ENCODE assay signal across 8 cellular contexts in genomic region chr9:34637356-34638137, GRCh38. TPM values are rescaled to one million over a fixed set of nuclear protein-coding genes. Genes with fewer than 3 reads are reported as not detected.
A peak's percentile ranks its signal among the peaks of the same experiment; 100 is the strongest.
DNase-seq lines count a peak whose midpoint lies in the region; ATAC-seq and TF ChIP-seq lines count a peak whose summit lies in the region.

SIGMAR1 (minus strand) TSS chr9:34637787; CDS start chr9:34637697, 90 bp downstream.

- H3K27me3 ChIP-seq in adipocyte (replicated peaks; ENCODE audit: control insufficient read depth, insufficient read depth, low read length) (no peaks in the 10 kb centered on the region), cardiac muscle cell (no peaks in the 10 kb centered on the region), parathyroid adenoma (ENCODE audit: control insufficient read depth, insufficient read depth, low read length) (no peaks in the 10 kb centered on the region), tibial artery (no peaks in the 10 kb centered on the region)

- peaks cover 37% of the 10 kb centered on the region for H3K4me1 ChIP-seq in adipocyte (ENCODE audit: control insufficient read depth, insufficient read depth, low read length)
- H3K4me1 ChIP-seq in cardiac muscle cell (ENCODE audit: low read depth) = peaks cover 5% of the 10 kb centered on the region
- H3K4me1 ChIP-seq in parathyroid adenoma = peaks cover 5% of the 10 kb centered on the region
- peaks cover 0 to 29% (median 23%) of the 10 kb centered on the region in 4 donors for H3K4me1 ChIP-seq in tibial artery

- H3K36me3 ChIP-seq in adipocyte (ENCODE audit: control insufficient read depth, insufficient read depth, low read length, severe bottlenecking) = peaks cover 10% of the 10 kb centered on the region
- H3K36me3 ChIP-seq in cardiac muscle cell = peaks cover 3% of the 10 kb centered on the region
- no peaks in the 10 kb centered on the region for H3K36me3 ChIP-seq in parathyroid adenoma (ENCODE audit: control insufficient read depth, insufficient read depth, low read length)
- H3K36me3 ChIP-seq in tibial artery = peaks cover 0 to 7% (median 0%) of the 10 kb centered on the region in 3 donors

- TF ChIP-seq CTCF in GM12875 (IDR thresholded peaks at IDR 0.05; ENCODE audit: borderline replicate concordance, insufficient read depth, low read depth, low read length) (no peak), cardiac muscle cell (IDR thresholded peaks at IDR 0.05; ENCODE audit: low read depth, low read length) (no peak), parathyroid adenoma (IDR thresholded peaks at IDR 0.05) (no peak), tibial artery (IDR thresholded peaks at IDR 0.05) (peak in 1 of 2 experiments; percentile 25)

- H3K9me3 ChIP-seq in adipocyte (ENCODE audit: control insufficient read depth, low read length) (no peaks in the 10 kb centered on the region), cardiac muscle cell (ENCODE audit: low read depth) (no peaks in the 10 kb centered on the region), parathyroid adenoma (ENCODE audit: control insufficient read depth, low read length) (no peaks in the 10 kb centered on the region), tibial artery (no peaks in the 10 kb centered on the region)

- peak; percentile 92 for ATAC-seq in HG02763 (IDR thresholded peaks at IDR 0.05; ENCODE audit: unreplicated experiment)

- intact Hi-C loops in tibial artery (cut with DNase I; ENCODE audit: low total_unique reads) = no loop called here

- H2AFZ ChIP-seq in parathyroid adenoma = peak within 1 kb of the TSS; percentile 96

- H3K9ac ChIP-seq in adipocyte (ENCODE audit: low read length) = peak within 1 kb of the TSS; percentile 90
- H3K9ac ChIP-seq in parathyroid adenoma = no peak within 1 kb of the TSS

- DNase-seq in NCI-H1436 (lab: John Stamatoyannopoulos, UW) (peak; percentile 89), T follicular helper cell (ENCODE audit: low read depth) (peak; percentile 88), adipocyte (ENCODE audit: low read depth) (peak; percentile 97), cardiac muscle cell (ENCODE audit: low read depth in 1 of 2, low spot score in 1 of 2) (peak; percentile 94 to 96), tibial artery (peak; percentile 91 to 96)

- no peaks in the 10 kb centered on the region for H3K79me2 ChIP-seq in parathyroid adenoma

- peak within 1 kb of the TSS; percentile 90 for H3K4me2 ChIP-seq in parathyroid adenoma (ENCODE audit: low read length)

- H3K4me3 ChIP-seq in GM12875 (ENCODE audit: low read depth, low read length) (peak within 1 kb of the TSS; percentile 82), adipocyte (ENCODE audit: low read length) (peak within 1 kb of the TSS; percentile 90), cardiac muscle cell (peak within 1 kb of the TSS; percentile 43), parathyroid adenoma (ENCODE audit: low read depth, low read length) (peak within 1 kb of the TSS; percentile 71), tibial artery (peak within 1 kb of the TSS; percentile 65 to 80)

- no peak within 1 kb of the TSS for H3K27ac ChIP-seq in cardiac muscle cell
- H3K27ac ChIP-seq in parathyroid adenoma = peak within 1 kb of the TSS; percentile 78
- peak within 1 kb of the TSS; percentile 87 to 91 for H3K27ac ChIP-seq in tibial artery

RNA-seq across cellular contexts. Expression of gene SIGMAR1, which starts in this region (rescaled TPM):
- 106 and 125 TPM in 2 replicates for total RNA-seq in cardiac muscle cell
- 137 and 144 TPM in 2 replicates for polyA plus RNA-seq in cardiac muscle cell
